ENCODE assay signal across 8 cellular contexts in genomic region chr1:19445417-19446342, GRCh38. TPM values are rescaled to one million over a fixed set of nuclear protein-coding genes. Genes with fewer than 3 reads are reported as not detected.
DNase-seq lines count a peak whose midpoint lies in the region; ATAC-seq, FAIRE-seq and TF ChIP-seq lines count a peak whose summit lies in the region.

No MANE protein-coding gene starts in this region.

- H3K23me2 ChIP-seq in H9 (ENCODE audit: insufficient read length, low read depth, low read length, poor library complexity, severe bottlenecking), result no peaks in the 10 kb centered on the region

- no peak overlapping the region for H3K23ac ChIP-seq in H9 (ENCODE audit: insufficient read length, low read depth, low read length)

- ATAC-seq in A549, result peak; percentile 78 to 85
- ATAC-seq in HG03439 (IDR thresholded peaks at IDR 0.05; ENCODE audit: unreplicated experiment), result no peak
- ATAC-seq in HG03108 (IDR thresholded peaks at IDR 0.05; ENCODE audit: unreplicated experiment), result no peak

- H2BK120ac ChIP-seq in H9 (ENCODE audit: low read depth, low read length, poor library complexity, severe bottlenecking), result no peak overlapping the region

- TF ChIP-seq POLR2A in A549 (IDR thresholded peaks at IDR 0.05; ENCODE audit: low read length), result no peak
- TF ChIP-seq POLR2A in tibial nerve (IDR thresholded peaks at IDR 0.05), result no peak

- TF ChIP-seq RAD21 in A549 (conservative IDR thresholded peaks at IDR 0.05 in 1 of 2, IDR thresholded peaks at IDR 0.05 in 1 of 2), result no peak

- no peak overlapping the region for H4K91ac ChIP-seq in H9 (ENCODE audit: insufficient read length, low read depth, low read length)

- no peak overlapping the region for H2BK5ac ChIP-seq in H9 (ENCODE audit: insufficient read length, low read length)

- no peak overlapping the region for H2AFZ ChIP-seq in H9 (ENCODE audit: low read length)

- H3K9me3 ChIP-seq in A549 (no peaks in the 10 kb centered on the region), H9 (ENCODE audit: control insufficient read depth, low read depth, low read length) (no peaks in the 10 kb centered on the region), adipocyte (ENCODE audit: control insufficient read depth, low read length) (no peaks in the 10 kb centered on the region), tibial nerve (no peaks in the 10 kb centered on the region)

- H3K9ac ChIP-seq in H9 (ENCODE audit: extremely low read depth, insufficient read length, low read length) (no peak overlapping the region), adipocyte (ENCODE audit: low read length) (no peak overlapping the region)

- peak; percentile 21; the same call in 1 of the 3 replicates for TF ChIP-seq CTCF in A549 (IDR thresholded peaks at IDR 0.05)
- peak; percentile 31; the same call in 1 of the 3 replicates for TF ChIP-seq CTCF in H9 (conservative IDR thresholded peaks at IDR 0.05)
- TF ChIP-seq CTCF in tibial nerve (IDR thresholded peaks at IDR 0.05), result peak in 2 of 5 experiments; percentile 16 to 30

- no peak overlapping the region for H3K4me3 Mint-ChIP-seq in H9

- POLR2A ChIA-PET in A549 (lab: Yijun Ruan, JAX), result interaction anchor here (0.6 kb wide), 1 partner anchor 166 kb away, joined by 4 read pairs; no protein-coding TSS in a partner anchor

- H3K27ac ChIP-seq in A549 (peak overlapping the region; percentile 29 to 75; a peak in 5 of 6 replicates), H9 (ENCODE audit: insufficient read length, low read depth, low read length) (no peak overlapping the region), tibial nerve (peak overlapping the region in 3 of 4 donors; percentile 19 to 76 (median 60))

- H3K4me3 ChIP-seq in A549 (no peak overlapping the region), adipocyte (ENCODE audit: low read length) (no peak overlapping the region), tibial nerve (no peak overlapping the region)

- H3K79me2 ChIP-seq in H9 (ENCODE audit: insufficient read depth, low read length), result peaks cover 32% of the 10 kb centered on the region; the same call in 1 of the 2 replicates

- no peak overlapping the region for H3K14ac ChIP-seq in H9 (ENCODE audit: insufficient read depth, low read length)

- peak overlapping the region in 2 of 3 experiments; percentile 1 to 90; a peak in 3 of 7 replicates for H3K27ac Mint-ChIP-seq in H9

- no peaks in the 10 kb centered on the region for H3K9me3 Mint-ChIP-seq in H9

- H3K27me3 Mint-ChIP-seq in H9 (ENCODE audit: low read depth), result no peaks in the 10 kb centered on the region

- H4K5ac ChIP-seq in H9 (ENCODE audit: insufficient read length, low read depth, low read length), result no peak overlapping the region

- H3K36me3 ChIP-seq in adipocyte (ENCODE audit: control insufficient read depth, insufficient read depth, low read length, severe bottlenecking), result no peaks in the 10 kb centered on the region
- H3K36me3 ChIP-seq in tibial nerve, result peaks cover 0 to 6% (median 0%) of the 10 kb centered on the region in 3 donors

- H3K36me3 Mint-ChIP-seq in H9 (ENCODE audit: insufficient read depth in 1 of 3, low read depth in 3 of 3), result peaks cover 4 to 15% (median 4%) of the 10 kb centered on the region in 3 experiments; a peak in 4 of 7 replicates

- TF ChIP-seq EP300 in A549 (IDR thresholded peaks at IDR 0.05), result no peak
- TF ChIP-seq EP300 in tibial nerve (IDR thresholded peaks at IDR 0.05), result peak in 1 of 2 donors; percentile 10

- DNase-seq in A549 (ENCODE audit: low read depth in 1 of 2, low spot score in 1 of 2) (peak; percentile 42 to 44), H9 (no peak), adipocyte (ENCODE audit: low read depth) (peak; percentile 55), kidney glomerular epithelial cell (lab: John Stamatoyannopoulos, UW) (peak; percentile 68), tibial nerve (ENCODE audit: low spot score in 2 of 2) (no peak), NK-92 (lab: John Stamatoyannopoulos, UW; ENCODE audit: unreplicated experiment) (no peak)

- peak overlapping the region; percentile 69 for H3K4me2 ChIP-seq in A549
- no peak overlapping the region for H3K4me2 ChIP-seq in H9 (ENCODE audit: insufficient read depth, insufficient read length, low read length)

- no peak overlapping the region for H3T11ph ChIP-seq in H9 (ENCODE audit: low read length)

- H4K20me1 ChIP-seq in H9 (ENCODE audit: control insufficient read depth, insufficient read depth, insufficient read length), result no peaks in the 10 kb centered on the region

- peaks cover 94% of the 10 kb centered on the region for H3K4me1 ChIP-seq in A549
- H3K4me1 ChIP-seq in H9 (ENCODE audit: insufficient read depth, low read length), result peaks cover 8% of the 10 kb centered on the region
- peaks cover 50% of the 10 kb centered on the region for H3K4me1 ChIP-seq in adipocyte (ENCODE audit: control insufficient read depth, insufficient read depth, low read length)
- H3K4me1 ChIP-seq in tibial nerve, result peaks cover 0 to 92% (median 69%) of the 10 kb centered on the region in 4 donors

- CTCF ChIA-PET in A549 (lab: Yijun Ruan, JAX), result interaction anchor here (0.6 to 1.6 kb wide), 2 partner anchors 41 to 205 kb away, joined by 4 read pairs; no protein-coding TSS in a partner anchor

- H3K79me1 ChIP-seq in H9 (ENCODE audit: insufficient read depth, low read depth, low read length, poor library complexity, severe bottlenecking), result no peaks in the 10 kb centered on the region

- H3K27me3 ChIP-seq in H9 (ENCODE audit: insufficient read depth, low read length) (no peaks in the 10 kb centered on the region), adipocyte (replicated peaks; ENCODE audit: control insufficient read depth, insufficient read depth, low read length) (no peaks in the 10 kb centered on the region), tibial nerve (no peaks in the 10 kb centered on the region)

- no peak overlapping the region for H3K18ac ChIP-seq in H9 (ENCODE audit: insufficient read length, low read depth, low read length)

- H4K8ac ChIP-seq in H9 (replicated peaks; ENCODE audit: insufficient read length, low read depth, low read length), result no peak overlapping the region

- H2BK20ac ChIP-seq in H9 (ENCODE audit: low read depth, low read length, poor library complexity, severe bottlenecking), result no peak overlapping the region

- no peak for FAIRE-seq in A549 (lab: Jason Lieb, UNC)

- H2AK5ac ChIP-seq in H9 (ENCODE audit: insufficient read length, low read length), result no peak overlapping the region

- H3K4me1 Mint-ChIP-seq in H9, result peaks cover 56 to 63% of the 10 kb centered on the region in 2 experiments

- no peak overlapping the region for H3K4ac ChIP-seq in H9 (ENCODE audit: low read depth, low read length)

- no peak overlapping the region for H3K56ac ChIP-seq in H9 (ENCODE audit: insufficient read length, low read depth, low read length)

- H2BK12ac ChIP-seq in H9 (ENCODE audit: insufficient read length, low read depth, low read length), result no peak overlapping the region

- H2BK15ac ChIP-seq in H9 (ENCODE audit: low read depth, low read length), result no peak overlapping the region

- WGBS in A549 (ENCODE audit: missing lambda C conversion rate), result 34% methylated on average over 8 of the region's 13 CpGs
- no CpG with 5 or more reads among the region's 13 CpGs for WGBS in H9 (ENCODE audit: extremely low coverage, insufficient read length, low lambda C conversion rate)
- WGBS in tibial nerve, 2 donors, result 42 to 52% methylated on average over 13 of the region's 13 CpGs

TF ChIP-seq in A549, 52 proteins besides CTCF, POLR2A, EP300 and RAD21:
- TF ChIP-seq HDAC2 (IDR thresholded peaks at IDR 0.05) (no peak), CHD2 (IDR thresholded peaks at IDR 0.05; ENCODE audit: low read length, partially characterized antibody) (no peak), POLR2AphosphoS2 (conservative IDR thresholded peaks at IDR 0.05; ENCODE audit: low read length) (no peak), MAX (IDR thresholded peaks at IDR 0.05) (peak; percentile 57), HOXB5 (CRISPR knock-in tag; IDR thresholded peaks at IDR 0.05) (no peak)

RNA-seq across cellular contexts. Expression of gene CAPZB, which starts 39.7 kb away (rescaled TPM):
- polyA plus RNA-seq in A549 (2011; rRNA removed), result 129 and 133 TPM in 2 replicates
- polyA plus RNA-seq in A549 (2012; cell fraction: cytosol; rRNA removed), result 133 and 152 TPM in 2 replicates
- polyA plus RNA-seq in A549 (2012; cell fraction: nucleus; rRNA removed), result 68.8 and 88.9 TPM in 2 replicates
- polyA plus RNA-seq in A549 (2017; fragmentation: RNase III; extraction: RNeasy Plus Mini Kit Qiagen cat#74134 plus additional on column Dnase treatment), result 281 to 306 TPM (median 296 TPM) in 3 replicates
- 76.6 and 87.0 TPM in 2 replicates for polyA minus RNA-seq in A549 (2011; rRNA and poly(A)+ RNA removed)
- 343 and 348 TPM in 2 replicates for total RNA-seq in H9 (2021)
- 100 to 1,000 TPM in 1 of 4 donors, 10 to 100 TPM in 3; 58.2 to 109 (median 96.7) TPM for total RNA-seq in tibial nerve

Comparison
In these comparisons a context has a peak if more than half of its experiments do, and no peak if none do; other contexts are left out.
1. ATAC-seq: peak in A549 (2 of 2); none in HG03439 (single experiment) and HG03108 (single experiment).
2. DNase-seq: peak in A549 (2 of 2), adipocyte (single experiment) and kidney glomerular epithelial cell (single experiment); none in H9 (single experiment), tibial nerve (0 of 2) and NK-92 (single experiment).